In genomic region chr6:28941681-28942448, GRCh38 we compare ENCODE assay signal across 8 cellular contexts. TPM values are rescaled to one million over a fixed set of nuclear protein-coding genes. Genes with fewer than 3 reads are reported as not detected.
DNase-seq lines count a peak whose midpoint lies in the region; ATAC-seq, FAIRE-seq and TF ChIP-seq lines count a peak whose summit lies in the region.

No MANE protein-coding gene starts in this region.

- H3K27me3 Mint-ChIP-seq in activated naive CD4-positive, alpha-beta T cell treated with anti-CD3 and anti-CD28 coated beads, Interleukin-2, amount 10 ng/mL, durations not matched to agents 7 days and 5 days, result peaks cover 4% of the 10 kb centered on the region
- H3K27me3 Mint-ChIP-seq in activated T-helper 17 cell treated with anti-CD3 and anti-CD28 coated beads, Interleukin-2, amount 50 U/mL, for 72 hours, result no peaks in the 10 kb centered on the region

- FAIRE-seq in kidney (lab: Jason Lieb, UNC), result no peak

- H3K27ac ChIP-seq in kidney (ENCODE audit: low read depth in 2 of 2, low read length in 2 of 2) (peak overlapping the region in 1 of 2 donors; percentile 87), transverse colon (peak overlapping the region; percentile 67 to 86 (median 83))

- TF ChIP-seq POLR2A in transverse colon (IDR thresholded peaks at IDR 0.05), result no peak

- peaks cover 58% of the 10 kb centered on the region for H3K4me1 Mint-ChIP-seq in activated naive CD4-positive, alpha-beta T cell treated with anti-CD3 and anti-CD28 coated beads, Interleukin-2, amount 10 ng/mL, durations not matched to agents 7 days and 5 days
- H3K4me1 Mint-ChIP-seq in activated T-helper 17 cell treated with anti-CD3 and anti-CD28 coated beads, Interleukin-2, amount 50 U/mL, for 72 hours, result peaks cover 24% of the 10 kb centered on the region

- no peak for DNase-seq in activated naive CD4-positive, alpha-beta T cell treated with anti-CD3 and anti-CD28 coated beads, Interleukin-2, amount 10 ng/mL, durations not matched to agents 7 days and 5 days
- no peak for DNase-seq in activated naive CD4-positive, alpha-beta T cell treated with Interleukin-2 at 50 U/mL for 16 hours
- DNase-seq in kidney (no peak), transverse colon (no peak), GM20000 (ENCODE audit: low spot score) (no peak), SIG-M5 (lab: John Stamatoyannopoulos, UW) (no peak)

- no peak for ATAC-seq in activated T-helper 17 cell treated with anti-CD3 and anti-CD28 coated beads, Interleukin-2, amount 50 U/mL, for 72 hours (replicated peaks)
- no peak for ATAC-seq in GM21423 (IDR thresholded peaks at IDR 0.05; ENCODE audit: unreplicated experiment)

- H3K36me3 ChIP-seq in kidney (ENCODE audit: control insufficient read depth in 1 of 2, insufficient read depth in 2 of 2, low read length in 2 of 2) (no peaks in the 10 kb centered on the region), transverse colon (no peaks in the 10 kb centered on the region)

- intact Hi-C loops in kidney (cut with DNase I) (no loop called here), transverse colon (cut with DNase I; ENCODE audit: low total_unique reads) (loop anchor here (5.0 kb wide), 1 partner anchor 40 kb away; no protein-coding TSS in a partner anchor)

- peak overlapping the region in 1 of 2 donors; percentile 82 for H3K9ac ChIP-seq in kidney (ENCODE audit: low read length in 2 of 2)

- H3K36me3 Mint-ChIP-seq in activated naive CD4-positive, alpha-beta T cell treated with anti-CD3 and anti-CD28 coated beads, Interleukin-2, amount 10 ng/mL, durations not matched to agents 7 days and 5 days, result no peaks in the 10 kb centered on the region
- peaks cover 31% of the 10 kb centered on the region for H3K36me3 Mint-ChIP-seq in activated T-helper 17 cell treated with anti-CD3 and anti-CD28 coated beads, Interleukin-2, amount 50 U/mL, for 72 hours (ENCODE audit: low read depth)

- peak overlapping the region; percentile 93 to 95 for H3K4me3 ChIP-seq in kidney (ENCODE audit: low read length in 2 of 2)
- peak overlapping the region in 3 of 4 donors; percentile 44 to 65 (median 45) for H3K4me3 ChIP-seq in transverse colon

- no peaks in the 10 kb centered on the region for H3K9me3 Mint-ChIP-seq in activated naive CD4-positive, alpha-beta T cell treated with anti-CD3 and anti-CD28 coated beads, Interleukin-2, amount 10 ng/mL, durations not matched to agents 7 days and 5 days
- no peaks in the 10 kb centered on the region for H3K9me3 Mint-ChIP-seq in activated T-helper 17 cell treated with anti-CD3 and anti-CD28 coated beads, Interleukin-2, amount 50 U/mL, for 72 hours

- no peak for TF ChIP-seq EP300 in transverse colon (IDR thresholded peaks at IDR 0.05; ENCODE audit: low read depth)

- H3K27ac Mint-ChIP-seq in activated naive CD4-positive, alpha-beta T cell treated with anti-CD3 and anti-CD28 coated beads, Interleukin-2, amount 10 ng/mL, durations not matched to agents 7 days and 5 days, result peak overlapping the region; percentile 95
- peak overlapping the region; percentile 93 for H3K27ac Mint-ChIP-seq in activated T-helper 17 cell treated with anti-CD3 and anti-CD28 coated beads, Interleukin-2, amount 50 U/mL, for 72 hours

- no peaks in the 10 kb centered on the region for H3K27me3 ChIP-seq in transverse colon

- CTCF ChIA-PET in activated naive CD4-positive, alpha-beta T cell treated with anti-CD3 and anti-CD28 coated beads, Interleukin-2, amount 10 ng/mL, durations not matched to agents 7 days and 5 days (lab: Charles Lee), result interaction anchor here (0.8 to 2.0 kb wide), 5 partner anchors 17 to 103 kb away, joined by 3 to 17 read pairs (median 5); no protein-coding TSS in a partner anchor

- H3K4me1 ChIP-seq in kidney (ENCODE audit: control insufficient read depth in 1 of 2, insufficient read depth in 1 of 2, low read depth in 1 of 2, low read length in 2 of 2), result peaks cover 10 to 11% of the 10 kb centered on the region in 2 donors
- H3K4me1 ChIP-seq in transverse colon, result peaks cover 7 to 38% (median 29%) of the 10 kb centered on the region in 4 donors

- H3K4me3 Mint-ChIP-seq in activated naive CD4-positive, alpha-beta T cell treated with anti-CD3 and anti-CD28 coated beads, Interleukin-2, amount 10 ng/mL, durations not matched to agents 7 days and 5 days, result peak overlapping the region; percentile 88
- H3K4me3 Mint-ChIP-seq in activated T-helper 17 cell treated with anti-CD3 and anti-CD28 coated beads, Interleukin-2, amount 50 U/mL, for 72 hours, result peak overlapping the region; percentile 95

- no peak for TF ChIP-seq CTCF in kidney (IDR thresholded peaks at IDR 0.05; ENCODE audit: borderline replicate concordance, extremely low read depth, insufficient read depth)
- TF ChIP-seq CTCF in transverse colon (IDR thresholded peaks at IDR 0.05), result no peak
- no peak for TF ChIP-seq CTCF in GM20000 (IDR thresholded peaks at IDR 0.05; ENCODE audit: extremely low read depth, missing control alignments)

- in situ Hi-C loops in transverse colon (cut with MboI; ENCODE audit: low pct_ligation_motif_present in 1 of 4, low pct_unique_long_range_greater_than_20kb in 1 of 4, low sequenced_read_pairs in 3 of 4), result no loop called here

- H3K9me3 ChIP-seq in kidney (ENCODE audit: control insufficient read depth in 1 of 2, low read length in 2 of 2), result no peaks in the 10 kb centered on the region
- H3K9me3 ChIP-seq in transverse colon, result no peaks in the 10 kb centered on the region

- 10% methylated on average over 13 of the region's 13 CpGs for WGBS in transverse colon (ENCODE audit: low coverage in 1 of 2), 2 donors

RNA-seq across cellular contexts. Expression of gene TRIM27, which starts 18.1 kb away (rescaled TPM):
- total RNA-seq in activated T-helper 17 cell treated with anti-CD3 and anti-CD28 coated beads, Interleukin-2, amount 50 U/mL, for 72 hours, result 10 to 100 TPM; 34.4 to 51.2 TPM
- total RNA-seq in kidney (47.7 TPM), transverse colon (100 to 1,000 TPM in 1 of 4 donors, 10 to 100 TPM in 3; 27.3 to 237 (median 48.9) TPM)
- polyA plus RNA-seq in kidney (ENCODE audit: insufficient read depth, low read depth, low replicate concordance), result 33.9 TPM
